9 cellular contexts compared by ENCODE assay signal in genomic region chr11:62687508-62688396, GRCh38. TPM values are rescaled to one million over a fixed set of nuclear protein-coding genes. Genes with fewer than 3 reads are reported as not detected.
DNase-seq lines count a peak whose midpoint lies in the region; TF ChIP-seq lines count a peak whose summit lies in the region.
"Had no signal": no experiment of that assay in that cellular context is flagged by ENCODE, and none has a peak within 500 bp of the region (broad histone marks: within the 10 kb centered on the region; RNA-seq: fewer than 3 reads in every experiment).

No MANE protein-coding gene starts in this region.

- H3K27me3 Mint-ChIP-seq in neural progenitor cell (ENCODE audit: insufficient read depth, low read depth): peaks cover 2% of the 10 kb centered on the region

- peaks cover 6% of the 10 kb centered on the region for H3K36me3 Mint-ChIP-seq in neural progenitor cell

- intact Hi-C loops in sigmoid colon (cut with DNase I): no loop called here

- H3K27ac ChIP-seq in HUES6 (ENCODE audit: low read depth, low read length) (no peak overlapping the region), sigmoid colon (peak overlapping the region; percentile 67 to 74 (median 74)), neural progenitor cell (no peak overlapping the region)

- H3K27ac Mint-ChIP-seq in neural progenitor cell: no peak overlapping the region
- H3K27ac Mint-ChIP-seq: activated naive CD8-positive, alpha-beta T cell had no signal

- no peaks in the 10 kb centered on the region for H3K9me3 ChIP-seq in HUES6 (ENCODE audit: control insufficient read depth, insufficient read depth, low read depth, low read length)
- H3K9me3 ChIP-seq in sigmoid colon: no peaks in the 10 kb centered on the region
- H3K9me3 ChIP-seq in neural progenitor cell (ENCODE audit: low read depth): no peaks in the 10 kb centered on the region

- DNase-seq in fibroblast of villous mesenchyme (ENCODE audit: low read depth) (no peak), sigmoid colon (peak; percentile 69), dedifferentiated amniotic fluid mesenchymal stem cell (ENCODE audit: extremely low spot score) (no peak), NCI-H526 (lab: John Stamatoyannopoulos, UW) (no peak), neural progenitor cell (ENCODE audit: low spot score) (no peak)
- DNase-seq: NCI-H1092 treated with DMSO at 0.1 percent for 48 hours, PC-3 had no signal

- no peaks in the 10 kb centered on the region for H4K20me1 ChIP-seq in neural progenitor cell (ENCODE audit: low read depth)

- peaks cover 6% of the 10 kb centered on the region for H3K4me1 Mint-ChIP-seq in neural progenitor cell

- WGBS in sigmoid colon, 2 donors: 32 to 36% methylated on average over 74 of the region's 74 CpGs

- no peaks in the 10 kb centered on the region for H3K79me2 ChIP-seq in neural progenitor cell (ENCODE audit: low read depth)

- H3K9ac ChIP-seq in HUES6 (ENCODE audit: low read length): no peak overlapping the region
- H3K9ac ChIP-seq in neural progenitor cell: no peak overlapping the region

- no peak overlapping the region for H3K4me2 ChIP-seq in neural progenitor cell

- TF ChIP-seq CTCF in fibroblast of villous mesenchyme (IDR thresholded peaks at IDR 0.05; ENCODE audit: insufficient read depth, low read depth, low read length): no peak
- no peak for TF ChIP-seq CTCF in sigmoid colon (IDR thresholded peaks at IDR 0.05)
- TF ChIP-seq CTCF in neural progenitor cell (IDR thresholded peaks at IDR 0.05): no peak

- H3K36me3 ChIP-seq in HUES6 (ENCODE audit: control insufficient read depth, insufficient read depth, low read length) (peaks cover 30% of the 10 kb centered on the region), sigmoid colon (peaks cover 0 to 28% (median 13%) of the 10 kb centered on the region in 4 donors), neural progenitor cell (no peaks in the 10 kb centered on the region)

- H3K27me3 ChIP-seq in HUES6 (ENCODE audit: control insufficient read depth, insufficient read depth, low read length): no peaks in the 10 kb centered on the region
- H3K27me3 ChIP-seq in sigmoid colon: peaks cover 0 to 13% (median 13%) of the 10 kb centered on the region in 3 donors
- no peaks in the 10 kb centered on the region for H3K27me3 ChIP-seq in neural progenitor cell

- no peak overlapping the region for H2AFZ ChIP-seq in neural progenitor cell (replicated peaks)

- peaks cover 8% of the 10 kb centered on the region; the same call in 1 of the 2 replicates for H3K4me1 ChIP-seq in HUES6 (ENCODE audit: control insufficient read depth, insufficient read depth, low read length)
- peaks cover 0 to 34% (median 21%) of the 10 kb centered on the region in 4 donors for H3K4me1 ChIP-seq in sigmoid colon
- H3K4me1 ChIP-seq in neural progenitor cell: no peaks in the 10 kb centered on the region

- TF ChIP-seq EP300 in sigmoid colon (IDR thresholded peaks at IDR 0.05): no peak

- H3K4me3 ChIP-seq in HUES6 (ENCODE audit: low read depth, low read length): peak overlapping the region; percentile 14; the same call in 1 of the 2 replicates
- H3K4me3 ChIP-seq in fibroblast of villous mesenchyme (ENCODE audit: low read depth, low read length): peak overlapping the region; percentile 27
- peak overlapping the region; percentile 24 to 48 (median 44) for H3K4me3 ChIP-seq in sigmoid colon
- no peak overlapping the region for H3K4me3 ChIP-seq in neural progenitor cell

- no peaks in the 10 kb centered on the region for H3K9me3 Mint-ChIP-seq in neural progenitor cell

- H3F3A ChIP-seq in neural progenitor cell (ENCODE audit: low read depth): peaks cover 7% of the 10 kb centered on the region

- H3K4me3 Mint-ChIP-seq in neural progenitor cell: no peak overlapping the region
- H3K4me3 Mint-ChIP-seq: activated naive CD8-positive, alpha-beta T cell had no signal

- no peak for TF ChIP-seq POLR2A in sigmoid colon (IDR thresholded peaks at IDR 0.05)

RNA-seq across cellular contexts. Expression of gene LRRN4CL, which starts 1.6 kb away (rescaled TPM):
- total RNA-seq in fibroblast of villous mesenchyme (6.9 and 15.5 TPM in 2 replicates), sigmoid colon (10 to 100 TPM; 28.5 to 40.4 (median 32.1) TPM), neural progenitor cell (ENCODE audit: low replicate concordance) (0.40 TPM in 1 of 2 replicates, not detected in the other)
- 1 to 10 TPM in 2 of 3 donors, under 1 TPM in 1; 0.23 to 3.1 (median 3.0) TPM for polyA plus RNA-seq in sigmoid colon

RNA-seq across cellular contexts. Expression of gene UBXN1, which starts 8.9 kb away (rescaled TPM):
- total RNA-seq in fibroblast of villous mesenchyme: 52.7 and 108 TPM in 2 replicates
- 100 to 1,000 TPM; 174 to 298 (median 199) TPM for total RNA-seq in sigmoid colon
- 100 to 1,000 TPM; 132 to 188 (median 174) TPM for polyA plus RNA-seq in sigmoid colon
- 60.7 and 129 TPM in 2 replicates for total RNA-seq in neural progenitor cell (ENCODE audit: low replicate concordance)

RNA-seq across cellular contexts. Expression of gene LBHD1, which starts 15.7 kb away (rescaled TPM):
- total RNA-seq in fibroblast of villous mesenchyme (4.3 and 7.4 TPM in 2 replicates), sigmoid colon (1 to 10 TPM; 2.0 to 4.1 (median 3.7) TPM), neural progenitor cell (ENCODE audit: low replicate concordance) (3.4 and 4.0 TPM in 2 replicates)
- polyA plus RNA-seq in sigmoid colon: 10 to 100 TPM in 1 of 3 donors, 1 to 10 TPM in 2; 3.0 to 12.9 (median 5.8) TPM

RNA-seq across cellular contexts. Expression of gene UQCC3, which starts 16.3 kb away (rescaled TPM):
- total RNA-seq in fibroblast of villous mesenchyme: 6.5 and 10.0 TPM in 2 replicates
- total RNA-seq in sigmoid colon: 1 to 10 TPM; 4.9 to 9.7 (median 8.2) TPM
- polyA plus RNA-seq in sigmoid colon: 10 to 100 TPM; 15.8 to 19.8 (median 18.0) TPM
- 5.7 and 11.7 TPM in 2 replicates for total RNA-seq in neural progenitor cell (ENCODE audit: low replicate concordance)

RNA-seq across cellular contexts. Expression of gene BSCL2, which starts 19.5 kb away (rescaled TPM):
- total RNA-seq in fibroblast of villous mesenchyme (53.5 and 59.3 TPM in 2 replicates), sigmoid colon (10 to 100 TPM; 35.5 to 69.8 (median 50.2) TPM), neural progenitor cell (ENCODE audit: low replicate concordance) (34.6 and 63.1 TPM in 2 replicates)
- polyA plus RNA-seq in sigmoid colon: 10 to 100 TPM; 18.0 to 72.3 (median 27.0) TPM

Comparison
In these comparisons a context has a peak if more than half of its experiments do, and no peak if none do; other contexts are left out.
1. H3K27ac ChIP-seq: peak in sigmoid colon (4 of 4); none in HUES6 (single experiment) and neural progenitor cell (single experiment).